ENCODE assay signal across 26 cellular contexts in genomic region chr5:68688547-68688946, GRCh38.
"Had no signal": no experiment of that assay in that cellular context is flagged by ENCODE, and none has a peak within 500 bp of the region (broad histone marks: within the 10 kb centered on the region; RNA-seq: fewer than 3 reads in every experiment).

No MANE protein-coding gene starts in this region.

- H3K27ac ChIP-seq: adrenal gland, body of pancreas, breast epithelium, SJCRH30, SK-N-MC had no signal

- DNase-seq: activated CD4-positive, alpha-beta T cell treated with anti-CD3 and anti-CD28 coated beads, Interleukin-2, amount 50 U/mL, for 4 hours; activated CD8-positive, alpha-beta T cell treated with anti-CD3 and anti-CD28 coated beads for 36 hours; activated effector memory CD4-positive, alpha-beta T cell treated with anti-CD3 and anti-CD28 coated beads, Interleukin-2, amount 50 U/mL, for 16 hours; activated naive CD4-positive, alpha-beta T cell; activated T-cell treated with anti-CD3 and anti-CD28 coated beads, Interleukin-2, amount 50 U/mL, for 1 hour; activated T-cell treated with anti-CD3 and anti-CD28 coated beads, Interleukin-2, amount 50 U/mL, for 72 hours; adrenal gland; body of pancreas; KG1; MG63; NCI-H1048; NCI-H1105 treated with DMSO at 0.1 percent for 48 hours; NCI-H1436; NCI-H1694; NCI-H1930; NCI-H2081 treated with DMSO at 0.1 percent for 48 hours; NCI-H2171 treated with DMSO at 0.1 percent for 48 hours; NCI-H2227 treated with DMSO at 0.1 percent for 48 hours; NCI-H446; NCI-H510A treated with DMSO at 0.1 percent for 48 hours; NCI-H526 treated with DMSO at 0.1 percent for 48 hours; NK-92 treated with Interleukin-12 subunit alpha and Interleukin-12 subunit beta, amount 100 ng/mL, for 24 hours; SHP77; SJCRH30 had no signal

- H3K27me3 ChIP-seq: adrenal gland, body of pancreas, breast epithelium, MG63, SJCRH30 had no signal

- H3K4me1 ChIP-seq: adrenal gland, body of pancreas, breast epithelium, SJCRH30 had no signal

- H3K9me3 ChIP-seq: adrenal gland, body of pancreas, SJCRH30 had no signal

- H3K4me3 ChIP-seq: adrenal gland, body of pancreas, breast epithelium, MG63, SJCRH30, SK-N-MC had no signal

- H3K36me3 ChIP-seq: adrenal gland, breast epithelium, MG63, SJCRH30 had no signal
